In the genomic region with DNA sequence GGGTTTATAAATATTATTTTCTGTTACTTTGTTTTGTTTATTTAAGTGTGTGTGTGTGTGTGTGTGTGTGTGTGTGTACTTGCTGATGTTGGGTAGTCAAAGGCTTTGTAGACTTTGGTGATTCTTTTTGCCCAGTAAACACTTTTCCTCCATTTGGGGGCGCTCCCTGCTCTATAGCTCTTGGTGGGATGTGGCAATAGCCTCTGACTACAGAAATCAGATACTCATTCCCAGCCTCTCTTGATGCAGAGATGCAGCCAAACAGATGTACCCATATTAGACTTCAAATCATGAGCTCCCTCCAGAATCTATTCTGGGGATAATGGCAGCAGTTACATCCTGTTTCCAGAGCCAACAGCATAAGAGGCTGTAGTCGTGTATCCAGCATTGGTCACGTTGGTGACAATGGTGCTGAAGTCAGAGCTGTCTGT, we compare ENCODE assay signal across 8 cellular contexts. TPM values are rescaled to one million over a fixed set of nuclear protein-coding genes. Genes with fewer than 3 reads are reported as not detected.
DNase-seq lines count a peak whose midpoint lies in the region; ATAC-seq and TF ChIP-seq lines count a peak whose summit lies in the region.

No MANE protein-coding gene starts in this region.

- no peak overlapping the region for H3K27ac Mint-ChIP-seq in progenitor cell of endocrine pancreas

- H3K9me3 Mint-ChIP-seq in progenitor cell of endocrine pancreas (ENCODE audit: low read depth), result peaks cover 9% of the 10 kb centered on the region

- TF ChIP-seq CTCF in dorsolateral prefrontal cortex (IDR thresholded peaks at IDR 0.05 in 54 of 56, conservative IDR thresholded peaks at IDR 0.05 in 2 of 56; ENCODE audit: low read depth in 1 of 56, partially characterized antibody in 56 of 56) (peak in 35 of 56 donors; percentile 11 to 43 (median 23)), progenitor cell of endocrine pancreas (IDR thresholded peaks at IDR 0.05; ENCODE audit: unreplicated experiment) (no peak)

- H3K4me1 Mint-ChIP-seq in progenitor cell of endocrine pancreas (ENCODE audit: low read depth), result no peaks in the 10 kb centered on the region

- peak; percentile 68 for DNase-seq in GM03348 (ENCODE audit: low spot score)
- DNase-seq in NCI-H446 treated with DMSO at 0.1 percent for 48 hours (lab: John Stamatoyannopoulos, UW), result peak; percentile 3
- peak in 2 of 10 donors; percentile 9 to 38 for DNase-seq in dorsolateral prefrontal cortex
- peak; percentile 8 for DNase-seq in midbrain (lab: John Stamatoyannopoulos, UW)
- no peak for DNase-seq in GDM1 (lab: John Stamatoyannopoulos, UW)
- no peak for DNase-seq in progenitor cell of endocrine pancreas (ENCODE audit: low spot score, unreplicated experiment)
- no peak for DNase-seq in ureter (ENCODE audit: low spot score)

- no peak overlapping the region for H3K4me3 ChIP-seq in dorsolateral prefrontal cortex

- H3K27me3 Mint-ChIP-seq in progenitor cell of endocrine pancreas, result peaks cover 10% of the 10 kb centered on the region

- intact Hi-C loops in dorsolateral prefrontal cortex (cut with DNase I), result no loop called here

- H3K4me3 Mint-ChIP-seq in progenitor cell of endocrine pancreas (ENCODE audit: low read depth), result no peak overlapping the region

- H3K36me3 Mint-ChIP-seq in progenitor cell of endocrine pancreas (ENCODE audit: insufficient read depth), result no peaks in the 10 kb centered on the region

- H3K27ac ChIP-seq in dorsolateral prefrontal cortex, result peak overlapping the region in 8 of 59 donors; percentile 17 to 57 (median 27)

- ATAC-seq in HG03135 (IDR thresholded peaks at IDR 0.05; ENCODE audit: unreplicated experiment), result no peak

- H3K27me3 ChIP-seq in dorsolateral prefrontal cortex, result no peaks in the 10 kb centered on the region

RNA-seq across cellular contexts. Expression of a gene that starts 33.4 kb away (rescaled TPM):
- total RNA-seq in dorsolateral prefrontal cortex (1 to 10 TPM in 2 of 120 experiments, under 1 TPM in 9, not detected in 109; 0.35 to 1.2 (median 0.52) TPM), progenitor cell of endocrine pancreas (not detected in 2 replicates), ureter (not detected)

RNA-seq across cellular contexts. Expression of a gene that starts 36.0 kb away (rescaled TPM):
- total RNA-seq in dorsolateral prefrontal cortex (10 to 100 TPM in 14 of 120 experiments, 1 to 10 TPM in 106; 2.4 to 20.4 (median 4.9) TPM), progenitor cell of endocrine pancreas (0.07 TPM in 2 replicates), ureter (37.2 TPM)

Comparison
In these comparisons a context has a peak if more than half of its experiments do, and no peak if none do; other contexts are left out.
1. DNase-seq: peak in GM03348 (single experiment), NCI-H446 treated with DMSO at 0.1 percent for 48 hours (single experiment) and midbrain (single experiment); none in GDM1 (single experiment), progenitor cell of endocrine pancreas (single experiment) and ureter (single experiment).